ENCODE assay signal across 3 cellular contexts in genomic region chr10:31751401-31752080, GRCh38.
TF ChIP-seq lines count a peak whose summit lies in the region.

No MANE protein-coding gene starts in this region.

TF ChIP-seq in liver, 16 proteins besides CTCF, POLR2A, EP300 and RAD21:
- TF ChIP-seq TAF1 (conservative IDR thresholded peaks at IDR 0.05) (no peak), ZBTB33 (IDR thresholded peaks at IDR 0.05) (no peak), NR2F2 (IDR thresholded peaks at IDR 0.05) (peak; percentile 74), RXRA (IDR thresholded peaks at IDR 0.05) (peak; percentile 59 to 68)
TF ChIP-seq in liver: peak in this region for 2.

TF ChIP-seq in HepG2, 621 proteins besides CTCF, POLR2A, EP300 and RAD21 (continues in another document):
- TF ChIP-seq ZBTB1 (CRISPR knock-in tag; IDR thresholded peaks at IDR 0.05; ENCODE audit: borderline replicate concordance) (no peak), CREB1 (IDR thresholded peaks at IDR 0.05) (no peak), CREB1 (CRISPR knock-in tag; IDR thresholded peaks at IDR 0.05) (no peak), ZNF574 (CRISPR knock-in tag; IDR thresholded peaks at IDR 0.05) (no peak), ZNF629 (CRISPR knock-in tag; conservative IDR thresholded peaks at IDR 0.05) (no peak), PLRG1 (conservative IDR thresholded peaks at IDR 0.05) (no peak)
- TF ChIP-seq, protein P1, sequence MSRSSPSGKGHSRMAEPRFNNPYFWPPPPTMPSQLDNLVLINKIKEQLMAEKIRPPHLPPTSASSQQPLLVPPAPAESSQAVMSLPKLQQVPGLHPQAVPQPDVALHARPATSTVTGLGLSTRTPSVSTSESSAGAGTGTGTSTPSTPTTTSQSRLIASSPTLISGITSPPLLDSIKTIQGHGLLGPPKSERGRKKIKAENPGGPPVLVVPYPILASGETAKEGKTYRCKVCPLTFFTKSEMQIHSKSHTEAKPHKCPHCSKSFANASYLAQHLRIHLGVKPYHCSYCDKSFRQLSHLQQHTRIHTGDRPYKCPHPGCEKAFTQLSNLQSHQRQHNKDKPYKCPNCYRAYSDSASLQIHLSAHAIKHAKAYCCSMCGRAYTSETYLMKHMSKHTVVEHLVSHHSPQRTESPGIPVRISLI (CRISPR knock-in tag; IDR thresholded peaks at IDR 0.05; ENCODE audit: borderline replicate concordance): no peak
- TF ChIP-seq, protein P2, sequence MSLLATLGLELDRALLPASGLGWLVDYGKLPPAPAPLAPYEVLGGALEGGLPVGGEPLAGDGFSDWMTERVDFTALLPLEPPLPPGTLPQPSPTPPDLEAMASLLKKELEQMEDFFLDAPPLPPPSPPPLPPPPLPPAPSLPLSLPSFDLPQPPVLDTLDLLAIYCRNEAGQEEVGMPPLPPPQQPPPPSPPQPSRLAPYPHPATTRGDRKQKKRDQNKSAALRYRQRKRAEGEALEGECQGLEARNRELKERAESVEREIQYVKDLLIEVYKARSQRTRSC (CRISPR knock-in tag; IDR thresholded peaks at IDR 0.05; ENCODE audit: low read depth): no peak
- TF ChIP-seq, protein P3, sequence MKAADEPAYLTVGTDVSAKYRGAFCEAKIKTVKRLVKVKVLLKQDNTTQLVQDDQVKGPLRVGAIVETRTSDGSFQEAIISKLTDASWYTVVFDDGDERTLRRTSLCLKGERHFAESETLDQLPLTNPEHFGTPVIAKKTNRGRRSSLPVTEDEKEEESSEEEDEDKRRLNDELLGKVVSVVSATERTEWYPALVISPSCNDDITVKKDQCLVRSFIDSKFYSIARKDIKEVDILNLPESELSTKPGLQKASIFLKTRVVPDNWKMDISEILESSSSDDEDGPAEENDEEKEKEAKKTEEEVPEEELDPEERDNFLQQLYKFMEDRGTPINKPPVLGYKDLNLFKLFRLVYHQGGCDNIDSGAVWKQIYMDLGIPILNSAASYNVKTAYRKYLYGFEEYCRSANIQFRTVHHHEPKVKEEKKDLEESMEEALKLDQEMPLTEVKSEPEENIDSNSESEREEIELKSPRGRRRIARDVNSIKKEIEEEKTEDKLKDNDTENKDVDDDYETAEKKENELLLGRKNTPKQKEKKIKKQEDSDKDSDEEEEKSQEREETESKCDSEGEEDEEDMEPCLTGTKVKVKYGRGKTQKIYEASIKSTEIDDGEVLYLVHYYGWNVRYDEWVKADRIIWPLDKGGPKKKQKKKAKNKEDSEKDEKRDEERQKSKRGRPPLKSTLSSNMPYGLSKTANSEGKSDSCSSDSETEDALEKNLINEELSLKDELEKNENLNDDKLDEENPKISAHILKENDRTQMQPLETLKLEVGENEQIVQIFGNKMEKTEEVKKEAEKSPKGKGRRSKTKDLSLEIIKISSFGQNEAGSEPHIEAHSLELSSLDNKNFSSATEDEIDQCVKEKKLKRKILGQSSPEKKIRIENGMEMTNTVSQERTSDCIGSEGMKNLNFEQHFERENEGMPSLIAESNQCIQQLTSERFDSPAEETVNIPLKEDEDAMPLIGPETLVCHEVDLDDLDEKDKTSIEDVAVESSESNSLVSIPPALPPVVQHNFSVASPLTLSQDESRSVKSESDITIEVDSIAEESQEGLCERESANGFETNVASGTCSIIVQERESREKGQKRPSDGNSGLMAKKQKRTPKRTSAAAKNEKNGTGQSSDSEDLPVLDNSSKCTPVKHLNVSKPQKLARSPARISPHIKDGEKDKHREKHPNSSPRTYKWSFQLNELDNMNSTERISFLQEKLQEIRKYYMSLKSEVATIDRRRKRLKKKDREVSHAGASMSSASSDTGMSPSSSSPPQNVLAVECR (CRISPR knock-in tag; IDR thresholded peaks at IDR 0.05; ENCODE audit: borderline replicate concordance): no peak

TF ChIP-seq in H1, 55 proteins besides CTCF, POLR2A, EP300 and RAD21:
- TF ChIP-seq SRF (IDR thresholded peaks at IDR 0.05; ENCODE audit: low read depth, low read length) (no peak), SP1 (IDR thresholded peaks at IDR 0.05; ENCODE audit: low read depth, low read length) (no peak), GABPA (IDR thresholded peaks at IDR 0.05; ENCODE audit: borderline replicate concordance, insufficient read depth, low read length) (no peak), POU5F1 (IDR thresholded peaks at IDR 0.05; ENCODE audit: low read depth, low read length) (no peak), RFX5 (IDR thresholded peaks at IDR 0.05; ENCODE audit: borderline replicate concordance, low read depth, low read length) (no peak), CHD2 (IDR thresholded peaks at IDR 0.05; ENCODE audit: low read length) (no peak), ATF3 (IDR thresholded peaks at IDR 0.05; ENCODE audit: insufficient read depth, low read depth, low read length) (no peak), JUN (IDR thresholded peaks at IDR 0.05; ENCODE audit: low read depth, low read length) (no peak), CBX8 (IDR thresholded peaks at IDR 0.05; ENCODE audit: borderline replicate concordance, low read depth, low read length) (no peak), KDM4A (IDR thresholded peaks at IDR 0.05; ENCODE audit: low read depth, low read length, severe bottlenecking) (no peak), GTF2F1 (IDR thresholded peaks at IDR 0.05; ENCODE audit: borderline replicate concordance, low read depth, low read length) (no peak), MAFK (IDR thresholded peaks at IDR 0.05; ENCODE audit: low read depth, low read length) (no peak), CTBP2 (IDR thresholded peaks at IDR 0.05; ENCODE audit: borderline replicate concordance, insufficient read depth, insufficient read length, low read length) (no peak), SUZ12 (IDR thresholded peaks at IDR 0.05; ENCODE audit: low read length) (no peak), KDM5A (IDR thresholded peaks at IDR 0.05; ENCODE audit: low read length) (no peak), CEBPB (IDR thresholded peaks at IDR 0.05; ENCODE audit: low read depth, low read length) (no peak)
- TF ChIP-seq, protein P4, sequence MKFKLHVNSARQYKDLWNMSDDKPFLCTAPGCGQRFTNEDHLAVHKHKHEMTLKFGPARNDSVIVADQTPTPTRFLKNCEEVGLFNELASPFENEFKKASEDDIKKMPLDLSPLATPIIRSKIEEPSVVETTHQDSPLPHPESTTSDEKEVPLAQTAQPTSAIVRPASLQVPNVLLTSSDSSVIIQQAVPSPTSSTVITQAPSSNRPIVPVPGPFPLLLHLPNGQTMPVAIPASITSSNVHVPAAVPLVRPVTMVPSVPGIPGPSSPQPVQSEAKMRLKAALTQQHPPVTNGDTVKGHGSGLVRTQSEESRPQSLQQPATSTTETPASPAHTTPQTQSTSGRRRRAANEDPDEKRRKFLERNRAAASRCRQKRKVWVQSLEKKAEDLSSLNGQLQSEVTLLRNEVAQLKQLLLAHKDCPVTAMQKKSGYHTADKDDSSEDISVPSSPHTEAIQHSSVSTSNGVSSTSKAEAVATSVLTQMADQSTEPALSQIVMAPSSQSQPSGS (IDR thresholded peaks at IDR 0.05; ENCODE audit: low read length): no peak
